ENCODE assay signal across 8 cellular contexts in the genomic region with DNA sequence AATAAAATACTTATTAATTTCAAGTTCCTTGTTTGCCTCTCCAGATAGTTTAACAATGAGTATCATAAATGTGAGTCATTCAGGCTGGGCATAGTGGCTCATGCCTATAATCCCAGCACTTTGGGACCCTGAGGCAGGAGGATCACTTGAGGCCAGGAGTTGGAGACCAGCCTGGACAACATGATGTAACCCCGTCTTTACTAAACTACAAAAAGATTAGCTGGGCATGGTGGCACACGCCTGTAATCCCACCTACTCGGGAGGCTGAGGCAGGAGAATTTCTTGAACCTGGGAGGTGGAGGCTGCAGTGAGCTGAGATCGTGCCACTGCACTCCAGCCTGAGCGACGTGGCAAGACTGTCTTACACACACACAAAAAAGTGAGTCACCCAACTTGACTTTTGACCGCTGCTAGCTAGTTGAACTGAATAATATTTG.
DNase-seq lines count a peak whose midpoint lies in the region; TF ChIP-seq lines count a peak whose summit lies in the region.
"Not testable (repeated sequence)": the region's sequence is repeated elsewhere in the genome, so short reads cannot be mapped to it uniquely, and the experiment has no call there.

No MANE protein-coding gene starts in this region.

- not testable (repeated sequence) for H3K27me3 ChIP-seq in PC-9 (ENCODE audit: insufficient read depth, low read depth); mucosa of stomach (ENCODE audit: control insufficient read depth, insufficient read depth, low read length)

- H3K36me3 ChIP-seq in HEK293 (ENCODE audit: control insufficient read depth in 2 of 2, insufficient read depth in 1 of 2, low read length in 2 of 2); PC-9 (ENCODE audit: low read depth); mucosa of stomach (ENCODE audit: control insufficient read depth, insufficient read depth, low read length): not testable (repeated sequence)

- not testable (repeated sequence) for H3K4me1 ChIP-seq in HEK293 (ENCODE audit: control insufficient read depth, insufficient read depth, low read length)
- H3K4me1 ChIP-seq in PC-9 (replicated peaks; ENCODE audit: insufficient read depth) (peaks cover 41% of the 10 kb centered on the region), mucosa of stomach (ENCODE audit: control insufficient read depth, insufficient read depth, low read length) (peaks cover 12% of the 10 kb centered on the region)

- peak overlapping the region; percentile 22 for H3K27ac Mint-ChIP-seq in activated CD4-positive, alpha-beta T cell treated with anti-CD3 and anti-CD28 coated beads, Interleukin-2, amount 10 ng/mL, durations not matched to agents 24 days and 14 days

- H3K9ac ChIP-seq in mucosa of stomach (ENCODE audit: low read length), result peak overlapping the region; percentile 3

- CTCF ChIA-PET in HEK293 (lab: Yijun Ruan, JAX), result interaction anchor here (0.6 to 2.4 kb wide), 5 partner anchors 8 to 227 kb away, joined by 3 to 18 read pairs (median 4); no protein-coding TSS in a partner anchor
- CTCF ChIA-PET in PC-9 (lab: Charles Lee), result interaction anchor here (0.7 kb wide), 2 partner anchors 355 to 468 kb away, joined by 3 read pairs; no protein-coding TSS in a partner anchor

- not testable (repeated sequence) for TF ChIP-seq CTCF in C4-2B (conservative IDR thresholded peaks at IDR 0.05); HEK293 (tag by site-specific recombination; IDR thresholded peaks at IDR 0.05); PC-9 (conservative IDR thresholded peaks at IDR 0.05); foreskin fibroblast (IDR thresholded peaks at IDR 0.05; ENCODE audit: low read depth, low read length)

- not testable (repeated sequence) for H3K4me3 Mint-ChIP-seq in activated CD4-positive, alpha-beta T cell treated with anti-CD3 and anti-CD28 coated beads, Interleukin-2, amount 10 ng/mL, durations not matched to agents 24 days and 14 days

- H3K9me3 ChIP-seq in HEK293 (ENCODE audit: control insufficient read depth, insufficient read depth, low read depth, low read length); PC-9 (ENCODE audit: insufficient read depth, low read depth); mucosa of stomach (ENCODE audit: control insufficient read depth, low read length): not testable (repeated sequence)

- not testable (repeated sequence) for H3K4me3 ChIP-seq in HEK293 (ENCODE audit: low read depth, low read length); foreskin fibroblast (ENCODE audit: low read depth in 1 of 2, low read length in 2 of 2); mucosa of stomach (ENCODE audit: low read length)
- H3K4me3 ChIP-seq in PC-9, result peak overlapping the region; percentile 47

- H4K20me1 ChIP-seq in PC-9 (ENCODE audit: insufficient read depth), result not testable (repeated sequence)

- not testable (repeated sequence) for H3K9me2 ChIP-seq in PC-9 (ENCODE audit: insufficient read depth)

- H3K27ac ChIP-seq in C4-2B (peak overlapping the region; percentile 50), PC-9 (peak overlapping the region; percentile 93)
- H3K27ac ChIP-seq in HEK293 (ENCODE audit: extremely low read depth, low read depth, low read length), result not testable (repeated sequence)

- H3F3A ChIP-seq in PC-9 (ENCODE audit: insufficient read depth, low read depth), result peaks cover 24% of the 10 kb centered on the region

- POLR2A ChIA-PET in HEK293 (lab: Yijun Ruan, JAX), result not testable (repeated sequence)
- POLR2A ChIA-PET in PC-9 (lab: Charles Lee; ENCODE audit: unreplicated experiment), result interaction anchor here (0.6 kb wide), 4 partner anchors 68 to 720 kb away, joined by 3 to 10 read pairs (median 7); no protein-coding TSS in a partner anchor

- peak overlapping the region; percentile 59 for H2AFZ ChIP-seq in PC-9

- H3K79me2 ChIP-seq in PC-9 (ENCODE audit: low read depth), result not testable (repeated sequence)

- not testable (repeated sequence) for H3K4me1 Mint-ChIP-seq in activated CD4-positive, alpha-beta T cell treated with anti-CD3 and anti-CD28 coated beads, Interleukin-2, amount 10 ng/mL, durations not matched to agents 24 days and 14 days

- intact Hi-C loops in PC-9 (cut with micrococcal nuclease; ENCODE audit: unreplicated experiment); activated CD4-positive, alpha-beta T cell treated with anti-CD3 and anti-CD28 coated beads, Interleukin-2, amount 10 ng/mL, durations not matched to agents 24 days and 14 days (cut with micrococcal nuclease): not testable (repeated sequence)

- peak overlapping the region; percentile 67 for H3K4me2 ChIP-seq in PC-9

- H3K36me3 Mint-ChIP-seq in activated CD4-positive, alpha-beta T cell treated with anti-CD3 and anti-CD28 coated beads, Interleukin-2, amount 10 ng/mL, durations not matched to agents 24 days and 14 days (ENCODE audit: low read depth), result not testable (repeated sequence)

- DNase-seq in PC-9 (peak; percentile 63 to 95), dedifferentiated amniotic fluid mesenchymal stem cell (ENCODE audit: extremely low spot score) (peak; percentile 26), foreskin fibroblast (peak; percentile 46 to 76), stromal cell of bone marrow (ENCODE audit: low read depth) (peak; percentile 34)
- not testable (repeated sequence) for DNase-seq in activated CD4-positive, alpha-beta T cell treated with anti-CD3 and anti-CD28 coated beads, Interleukin-2, amount 10 ng/mL, durations not matched to agents 24 days and 14 days

- peaks cover 17% of the 10 kb centered on the region for H3K27me3 Mint-ChIP-seq in activated CD4-positive, alpha-beta T cell treated with anti-CD3 and anti-CD28 coated beads, Interleukin-2, amount 10 ng/mL, durations not matched to agents 24 days and 14 days

- H3K9me3 Mint-ChIP-seq in activated CD4-positive, alpha-beta T cell treated with anti-CD3 and anti-CD28 coated beads, Interleukin-2, amount 10 ng/mL, durations not matched to agents 24 days and 14 days, result not testable (repeated sequence)

- BruUV-seq in PC-9 (replicated peaks; lab: Mats Ljungman, UMichigan), result not testable (repeated sequence)

TF ChIP-seq in HEK293, 187 proteins besides CTCF, POLR2A, EP300 and RAD21:
- TF ChIP-seq SETDB1 (IDR thresholded peaks at IDR 0.05; ENCODE audit: insufficient read length, low read length), result peak; percentile 26
